In the genomic region with DNA sequence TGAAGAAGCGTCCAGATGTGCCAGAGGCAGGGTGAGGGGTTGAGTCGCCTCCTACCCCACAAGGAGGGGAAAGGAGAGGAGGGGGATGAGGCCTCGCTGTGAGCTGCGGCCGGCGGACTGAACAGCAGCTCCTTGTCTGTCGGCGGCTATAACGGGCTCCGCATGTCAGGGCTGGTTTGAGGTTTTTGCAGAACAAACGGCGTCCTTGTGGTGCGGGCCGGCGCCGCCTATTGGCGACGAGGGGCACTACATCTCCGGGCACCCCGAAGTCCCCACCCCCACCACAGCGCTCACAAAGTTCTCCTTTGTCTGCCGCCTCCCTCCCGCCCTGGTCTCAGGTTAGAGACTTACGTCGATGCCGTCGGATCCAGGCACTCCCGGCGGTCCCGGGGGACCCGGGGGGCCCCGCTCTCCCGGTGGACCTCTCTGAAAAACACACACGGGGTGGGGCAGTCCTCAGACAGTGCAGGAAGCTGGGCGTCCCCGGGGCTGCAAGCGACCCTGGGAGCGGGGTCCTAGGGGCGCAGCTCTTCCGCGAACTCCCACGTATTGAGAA, we compare ENCODE assay signal across 8 cellular contexts. TPM values are rescaled to one million over a fixed set of nuclear protein-coding genes. Genes with fewer than 3 reads are reported as not detected.
DNase-seq lines count a peak whose midpoint lies in the region; ATAC-seq, FAIRE-seq and TF ChIP-seq lines count a peak whose summit lies in the region.

No MANE protein-coding gene starts in this region.

- ATAC-seq in activated T-cell treated with anti-CD3 and anti-CD28 coated beads, Interleukin-2, amount 50 U/mL, for 4 hours, result peak; percentile 70 to 74
- ATAC-seq in HG02623 (IDR thresholded peaks at IDR 0.05; ENCODE audit: unreplicated experiment), result no peak

- no peaks in the 10 kb centered on the region for H3K9me3 Mint-ChIP-seq in activated T-cell treated with anti-CD3 and anti-CD28 coated beads, Interleukin-2, amount 50 U/mL, for 4 hours

- H3K36me3 Mint-ChIP-seq in activated T-cell treated with anti-CD3 and anti-CD28 coated beads, Interleukin-2, amount 50 U/mL, for 4 hours (ENCODE audit: insufficient read depth), result no peaks in the 10 kb centered on the region

- H3K27ac ChIP-seq in OCI-LY7 (ENCODE audit: low read depth, low read length, poor library complexity, severe bottlenecking), result peak overlapping the region; percentile 44
- H3K27ac ChIP-seq in esophagus muscularis mucosa (replicated peaks in 1 of 4), result peak overlapping the region; percentile 45 to 68 (median 60)

- no peaks in the 10 kb centered on the region for H4K20me1 ChIP-seq in OCI-LY7 (ENCODE audit: insufficient read depth, low read length)

- POLR2A ChIA-PET in OCI-LY7 (lab: Charles Lee), result interaction anchor here (0.9 to 2.4 kb wide), 9 partner anchors 14 to 161 kb away, joined by 3 to 8 read pairs (median 4); partner anchors contain the start of gene ZFP69B

- H3K9me3 ChIP-seq in OCI-LY7 (ENCODE audit: low read length) (no peaks in the 10 kb centered on the region), esophagus muscularis mucosa (no peaks in the 10 kb centered on the region), mucosa of stomach (ENCODE audit: control insufficient read depth, low read length) (no peaks in the 10 kb centered on the region)

- TF ChIP-seq POLR2A in esophagus muscularis mucosa (IDR thresholded peaks at IDR 0.05; ENCODE audit: low read depth), result no peak

- peaks cover 38% of the 10 kb centered on the region for H3K4me1 Mint-ChIP-seq in activated T-cell treated with anti-CD3 and anti-CD28 coated beads, Interleukin-2, amount 50 U/mL, for 4 hours (ENCODE audit: low read depth)

- FAIRE-seq in GM18507 (lab: Jason Lieb, UNC) (peak; percentile 87), HTR-8/SVneo (lab: Jason Lieb, UNC) (no peak)

- BruUV-seq in OCI-LY7 (replicated peaks; lab: Mats Ljungman, UMichigan), result no TSS peak

- H3K4me1 ChIP-seq in OCI-LY7 (ENCODE audit: insufficient read depth, low read length, poor library complexity, severe bottlenecking) (peaks cover 53% of the 10 kb centered on the region), esophagus muscularis mucosa (peaks cover 24 to 31% (median 30%) of the 10 kb centered on the region in 4 donors), mucosa of stomach (ENCODE audit: control insufficient read depth, insufficient read depth, low read length) (peaks cover 34% of the 10 kb centered on the region)

- WGBS in esophagus muscularis mucosa, result 3% methylated on average over 25 of the region's 42 CpGs

- intact Hi-C loops in OCI-LY7 (cut with micrococcal nuclease; ENCODE audit: unreplicated experiment), result loop anchor here (2.0 kb wide), 2 partner anchors 59 to 163 kb away; no protein-coding TSS in a partner anchor
- intact Hi-C loops in esophagus muscularis mucosa (cut with DNase I), result loop anchor here (5.0 kb wide), 2 partner anchors 58 to 153 kb away; partner anchors contain the start of genes RLF and ZMPSTE24

- H3K27me3 Mint-ChIP-seq in activated T-cell treated with anti-CD3 and anti-CD28 coated beads, Interleukin-2, amount 50 U/mL, for 4 hours (ENCODE audit: low read depth), result peaks cover 7% of the 10 kb centered on the region

- H3K4me3 ChIP-seq in OCI-LY7 (ENCODE audit: low read depth, low read length, poor library complexity, severe bottlenecking) (peak overlapping the region; percentile 56), esophagus muscularis mucosa (peak overlapping the region; percentile 50 to 62 (median 52)), mucosa of stomach (ENCODE audit: low read length) (peak overlapping the region; percentile 6)

- H3K27me3 ChIP-seq in esophagus muscularis mucosa, result peaks cover 0 to 48% (median 20%) of the 10 kb centered on the region in 4 donors
- peaks cover 31% of the 10 kb centered on the region for H3K27me3 ChIP-seq in mucosa of stomach (ENCODE audit: control insufficient read depth, insufficient read depth, low read length)

- TF ChIP-seq CTCF in OCI-LY7 (conservative IDR thresholded peaks at IDR 0.05; ENCODE audit: low read length), result peak; percentile 87
- peak; percentile 92 to 99 (median 95) for TF ChIP-seq CTCF in esophagus muscularis mucosa (IDR thresholded peaks at IDR 0.05)

- DNase-seq in GM18507 (ENCODE audit: extremely low spot score, insufficient read length, low read depth), result peak; percentile 68
- DNase-seq in HTR-8/SVneo (ENCODE audit: insufficient read length, low spot score), result peak; percentile 34
- peak; percentile 93 for DNase-seq in OCI-LY7 (ENCODE audit: low spot score)
- DNase-seq in activated T-cell treated with anti-CD3 and anti-CD28 coated beads, Interleukin-2, amount 50 U/mL, for 4 hours, result peak; percentile 82
- peak; percentile 96 for DNase-seq in esophagus muscularis mucosa (ENCODE audit: extremely low spot score)
- DNase-seq in stimulated activated CD8-positive, alpha-beta memory T cell treated with anti-CD3 and anti-CD28 coated beads, Interleukin-4, amount 100 ng/mL, for 1 hour (ENCODE audit: low read depth in 2 of 2, low spot score in 1 of 2), result peak; percentile 53 to 65

- H3K9me2 ChIP-seq in OCI-LY7 (ENCODE audit: insufficient read depth, low read length), result no peaks in the 10 kb centered on the region

- TF ChIP-seq EP300 in esophagus muscularis mucosa (IDR thresholded peaks at IDR 0.05), result no peak

- no peaks in the 10 kb centered on the region for H3K79me2 ChIP-seq in OCI-LY7 (ENCODE audit: insufficient read depth, low read depth, low read length)

- H3K36me3 ChIP-seq in OCI-LY7 (ENCODE audit: insufficient read depth, low read length) (no peaks in the 10 kb centered on the region), esophagus muscularis mucosa (no peaks in the 10 kb centered on the region), mucosa of stomach (ENCODE audit: control insufficient read depth, insufficient read depth, low read length) (no peaks in the 10 kb centered on the region)

- CTCF ChIA-PET in OCI-LY7 (lab: Charles Lee; ENCODE audit: unreplicated experiment), result interaction anchor here (0.7 to 3.0 kb wide), 9 partner anchors 20 to 171 kb away, joined by 3 to 10 read pairs (median 4); no protein-coding TSS in a partner anchor

- H3K4me3 Mint-ChIP-seq in activated T-cell treated with anti-CD3 and anti-CD28 coated beads, Interleukin-2, amount 50 U/mL, for 4 hours, result peak overlapping the region; percentile 77

- peak overlapping the region; percentile 81 for H3K4me2 ChIP-seq in OCI-LY7 (ENCODE audit: low read length)

- peak overlapping the region; percentile 22 for H3K9ac ChIP-seq in mucosa of stomach (ENCODE audit: low read length)

- peak overlapping the region; percentile 87 for H2AFZ ChIP-seq in OCI-LY7 (ENCODE audit: low read length)

RNA-seq across cellular contexts. Expression of gene COL9A2, which starts 1.8 kb away (rescaled TPM):
- total RNA-seq in OCI-LY7 (2014; rRNA removed; shearing (Covaris generic)), result 10.6 and 12.8 TPM in 2 replicates
- 19.3 and 21.4 TPM in 2 replicates for total RNA-seq in OCI-LY7 (2022)
- 1 to 10 TPM in 2 of 3 donors, under 1 TPM in 1; 0.96 to 2.5 (median 1.2) TPM for total RNA-seq in activated T-cell treated with anti-CD3 and anti-CD28 coated beads, Interleukin-2, amount 50 U/mL, for 4 hours
- 1 to 10 TPM; 1.2 to 2.5 (median 1.7) TPM for total RNA-seq in esophagus muscularis mucosa

RNA-seq across cellular contexts. Expression of gene ZMPSTE24, which starts 57.3 kb away (rescaled TPM):
- 13.4 and 15.8 TPM in 2 replicates for total RNA-seq in OCI-LY7 (2014; rRNA removed; shearing (Covaris generic))
- total RNA-seq in OCI-LY7 (2022) (18.8 and 24.3 TPM in 2 replicates), esophagus muscularis mucosa (10 to 100 TPM; 37.4 to 49.8 (median 48.9) TPM)
- total RNA-seq in activated T-cell treated with anti-CD3 and anti-CD28 coated beads, Interleukin-2, amount 50 U/mL, for 4 hours, result 10 to 100 TPM; 56.4 to 59.6 (median 59.5) TPM

RNA-seq across cellular contexts. Expression of gene SMAP2, which starts 58.2 kb away (rescaled TPM):
- 50.3 and 60.5 TPM in 2 replicates for total RNA-seq in OCI-LY7 (2014; rRNA removed; shearing (Covaris generic))
- total RNA-seq in OCI-LY7 (2022) (105 and 118 TPM in 2 replicates), esophagus muscularis mucosa (10 to 100 TPM; 20.7 to 39.3 (median 29.2) TPM)
- total RNA-seq in activated T-cell treated with anti-CD3 and anti-CD28 coated beads, Interleukin-2, amount 50 U/mL, for 4 hours, result 100 to 1,000 TPM; 128 to 153 (median 142) TPM

Comparison
In these comparisons a context has a peak if more than half of its experiments do, and no peak if none do; other contexts are left out.
1. DNase-seq: peak in every context shown above with its lines; median percentile 96 in esophagus muscularis mucosa; 93 in OCI-LY7; 82 in activated T-cell treated with anti-CD3 and anti-CD28 coated beads, Interleukin-2, amount 50 U/mL, for 4 hours; 68 in GM18507; 59 in stimulated activated CD8-positive, alpha-beta memory T cell treated with anti-CD3 and anti-CD28 coated beads, Interleukin-4, amount 100 ng/mL, for 1 hour; 34 in HTR-8/SVneo.
2. H3K4me3 ChIP-seq: peak in every context shown above with its lines; median percentile 56 in OCI-LY7; 52 in esophagus muscularis mucosa; 6 in mucosa of stomach.